ENCODE assay signal across 8 cellular contexts in the genomic region with DNA sequence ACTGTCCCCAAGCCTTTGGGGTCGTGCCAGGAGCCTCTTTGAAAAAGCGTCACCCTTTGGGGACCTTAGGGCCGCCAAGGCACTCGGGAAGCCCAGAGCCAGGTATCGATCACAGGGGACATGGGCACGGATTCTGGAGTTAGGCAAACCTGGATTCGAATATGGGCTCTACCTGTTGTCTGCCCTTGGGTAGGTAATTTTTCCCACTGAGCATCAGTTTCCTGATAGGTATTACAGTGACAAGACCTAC. TPM values are rescaled to one million over a fixed set of nuclear protein-coding genes. Genes with fewer than 3 reads are reported as not detected.
DNase-seq lines count a peak whose midpoint lies in the region; ATAC-seq, FAIRE-seq and TF ChIP-seq lines count a peak whose summit lies in the region.

No MANE protein-coding gene starts in this region.

- peaks cover 17% of the 10 kb centered on the region; the same call in 1 of the 2 replicates for H3K23me2 ChIP-seq in H1 (ENCODE audit: low read depth, low read length)

- no peaks in the 10 kb centered on the region for H3K79me2 ChIP-seq in H1 (ENCODE audit: control insufficient read depth in 1 of 2, insufficient read depth in 2 of 2, low read length in 2 of 2)

- POLR2A ChIA-PET in H1 (lab: Charles Lee; ENCODE audit: partially characterized antibody): interaction anchor here (0.7 to 17.5 kb wide), 12 partner anchors 8 to 134 kb away, joined by 3 to 293 read pairs (median 4); a partner anchor contains a TSS

- 48% methylated on average over 7 of the region's 7 CpGs; no CpG with 5 or more reads in 1 of the 2 experiments for WGBS in H1 (ENCODE audit: extremely low coverage in 1 of 2, insufficient coverage in 1 of 2, insufficient read length in 1 of 2, insufficient replicate concordance in 2 of 2, low coverage in 1 of 2, low lambda C conversion rate in 2 of 2, missing lambda C conversion rate in 1 of 2), 2 experiments

- no peak overlapping the region for H2BK15ac ChIP-seq in H1 (ENCODE audit: low read length)

- peak overlapping the region; percentile 62 for H3K4me3 Mint-ChIP-seq in nephron progenitor cell

- no peak overlapping the region for H2BK5ac ChIP-seq in H1 (ENCODE audit: low read depth, low read length)

- no peak overlapping the region for H3K23ac ChIP-seq in H1 (ENCODE audit: insufficient read length)

- peak overlapping the region; percentile 67 for H3K4me3 ChIP-seq in left ventricle myocardium inferior
- H3K4me3 ChIP-seq in H1 (ENCODE audit: extremely low read depth in 1 of 4, insufficient read depth in 2 of 4, low read depth in 3 of 4, low read length in 4 of 4): peak overlapping the region; percentile 58 to 77 (median 68); a peak in 7 of 8 replicates

- no peak overlapping the region for H2BK20ac ChIP-seq in H1 (ENCODE audit: low read length)

- no peak overlapping the region for H4K91ac ChIP-seq in H1 (replicated peaks; ENCODE audit: insufficient read length, low read length)

- no peak overlapping the region for H2AFZ ChIP-seq in H1 (ENCODE audit: low read length)

- H3K14ac ChIP-seq in H1 (ENCODE audit: insufficient read length): no peak overlapping the region

- H3K36me3 ChIP-seq in left ventricle myocardium inferior (peaks cover 12% of the 10 kb centered on the region), H1 (ENCODE audit: control insufficient read depth in 2 of 4, insufficient read depth in 4 of 4, low read length in 3 of 4) (peaks cover 0 to 11% (median 0%) of the 10 kb centered on the region in 4 experiments; a peak in 3 of 8 replicates)

- no peak for TF ChIP-seq RAD21 in H1 (IDR thresholded peaks at IDR 0.05 in 1 of 2, conservative IDR thresholded peaks at IDR 0.05 in 1 of 2; ENCODE audit: low read depth in 2 of 2, low read length in 2 of 2)

- H4K8ac ChIP-seq in H1 (ENCODE audit: extremely low read depth, insufficient read depth, low read length): peak overlapping the region; percentile 65; the same call in 1 of the 2 replicates

- no peak for ATAC-seq in left ventricle myocardium superior
- no peak for ATAC-seq in HG02610 (IDR thresholded peaks at IDR 0.05; ENCODE audit: unreplicated experiment)

- 0 out of 2 replicates have a peak overlapping the region, but pooled peaks have one; percentile 68 for H2BK12ac ChIP-seq in H1 (ENCODE audit: low read depth, low read length)

- H3K27ac Mint-ChIP-seq in nephron progenitor cell: no peak overlapping the region

- H3K9ac ChIP-seq in H1 (replicated peaks in 1 of 4; ENCODE audit: extremely low read depth in 1 of 4, low read depth in 3 of 4, low read length in 3 of 4): no peak overlapping the region; a peak in 1 of 7 replicates

- no peak overlapping the region for H3K27ac ChIP-seq in left ventricle myocardium inferior (replicated peaks)
- H3K27ac ChIP-seq in H1 (ENCODE audit: low read depth, low read length): no peak overlapping the region

- no peak for TF ChIP-seq POLR2A in H1 (IDR thresholded peaks at IDR 0.05; ENCODE audit: control extremely low read depth in 1 of 2, low read depth in 2 of 2, low read length in 2 of 2)

- H4K5ac ChIP-seq in H1 (ENCODE audit: insufficient read length, low read depth, low read length): no peak overlapping the region

- no peak for FAIRE-seq in H1 (lab: Jason Lieb, UNC)

- intact Hi-C loops in left ventricle myocardium inferior (cut with micrococcal nuclease): no loop called here
- intact Hi-C loops in left ventricle myocardium superior (cut with micrococcal nuclease): no loop called here

- H3K36me3 Mint-ChIP-seq in nephron progenitor cell (ENCODE audit: low read depth): peaks cover 20% of the 10 kb centered on the region

- peak overlapping the region; percentile 90 to 95 for H3K4me2 ChIP-seq in H1 (ENCODE audit: insufficient read depth in 1 of 2, low read depth in 2 of 2, low read length in 2 of 2)

- H3K27me3 ChIP-seq in left ventricle myocardium inferior (ENCODE audit: low read depth): peaks cover 47% of the 10 kb centered on the region
- peaks cover 0 to 15% (median 13%) of the 10 kb centered on the region in 4 experiments; a peak in 6 of 7 replicates for H3K27me3 ChIP-seq in H1 (replicated peaks in 1 of 4; ENCODE audit: control insufficient read depth in 3 of 4, extremely low read depth in 1 of 4, insufficient read depth in 3 of 4, low read length in 3 of 4)

- peak overlapping the region; percentile 87; the same call in 1 of the 2 replicates for H3K18ac ChIP-seq in H1 (ENCODE audit: extremely low read depth, low read length)

- DNase-seq in left ventricle myocardium inferior (no peak), left ventricle myocardium superior (no peak), H1 (ENCODE audit: low read depth in 1 of 2, low spot score in 2 of 2) (no peak), nephron progenitor cell (no peak), glomerular visceral epithelial cell (ENCODE audit: extremely low spot score) (no peak), Kasumi-1 (lab: John Stamatoyannopoulos, UW) (no peak), DMS79 (lab: John Stamatoyannopoulos, UW) (no peak)

- H3K4ac ChIP-seq in H1 (replicated peaks; ENCODE audit: insufficient read length, low read depth, low read length): no peak overlapping the region

- H3K9me3 ChIP-seq in left ventricle myocardium inferior (replicated peaks) (no peaks in the 10 kb centered on the region), H1 (ENCODE audit: insufficient read depth in 2 of 2, low read depth in 1 of 2, low read length in 1 of 2) (no peaks in the 10 kb centered on the region)

- CTCF ChIA-PET in H1 (lab: Charles Lee; ENCODE audit: partially characterized antibody): interaction anchor here (0.6 to 19.7 kb wide), 10 partner anchors 7 to 175 kb away, joined by 3 to 293 read pairs (median 4); a partner anchor contains a TSS

- no peak for TF ChIP-seq EP300 in H1 (IDR thresholded peaks at IDR 0.05; ENCODE audit: borderline replicate concordance in 1 of 2, low read depth in 2 of 2, low read length in 2 of 2)

- H3K56ac ChIP-seq in H1 (replicated peaks; ENCODE audit: insufficient read length, low read depth, low read length): no peak overlapping the region

- H2AK5ac ChIP-seq in H1 (ENCODE audit: low read depth, low read length): no peak overlapping the region

- no peak for TF ChIP-seq CTCF in left ventricle myocardium inferior (IDR thresholded peaks at IDR 0.05; ENCODE audit: borderline replicate concordance)
- no peak for TF ChIP-seq CTCF in H1 (IDR thresholded peaks at IDR 0.05; ENCODE audit: control extremely low read depth in 1 of 3, insufficient read depth in 1 of 3, low read depth in 1 of 3, low read length in 3 of 3)
- no peak for TF ChIP-seq CTCF in nephron progenitor cell (IDR thresholded peaks at IDR 0.05)

- H3K4me1 Mint-ChIP-seq in nephron progenitor cell: peaks cover 11% of the 10 kb centered on the region

- H3K27me3 Mint-ChIP-seq in nephron progenitor cell (ENCODE audit: low read depth, poor library complexity): peaks cover 50% of the 10 kb centered on the region

- H3K9me3 Mint-ChIP-seq in nephron progenitor cell: no peaks in the 10 kb centered on the region

- H4K20me1 ChIP-seq in H1 (replicated peaks in 1 of 2; ENCODE audit: control insufficient read depth in 1 of 2, insufficient read depth in 2 of 2, low read length in 2 of 2): peaks cover 0 to 10% of the 10 kb centered on the region in 2 experiments

- H3K79me1 ChIP-seq in H1 (ENCODE audit: low read depth, low read length): peaks cover 2% of the 10 kb centered on the region; the same call in 1 of the 2 replicates

- no peak overlapping the region for H2BK120ac ChIP-seq in H1 (replicated peaks; ENCODE audit: low read depth, low read length)

- H3K4me1 ChIP-seq in left ventricle myocardium inferior (peaks cover 21% of the 10 kb centered on the region), H1 (replicated peaks in 1 of 4; ENCODE audit: control insufficient read depth in 3 of 4, insufficient read depth in 4 of 4, low read length in 3 of 4) (peaks cover 0 to 15% (median 8%) of the 10 kb centered on the region in 4 experiments; a peak in 6 of 7 replicates)

RNA-seq across cellular contexts. Expression of a gene that starts 9.3 kb away (rescaled TPM):
- total RNA-seq in left ventricle myocardium inferior (2.5 TPM), left ventricle myocardium superior (1.7 TPM)
- total RNA-seq in H1 (2021; fragmentation: NEBNext Ultra II Directional; extraction: Animal tissue kit (Norgen Biotek cat#: 25700)): 10.2 and 11.0 TPM in 2 replicates
- 10.4 and 15.4 TPM in 2 replicates for polyA plus RNA-seq in H1 (2011; rRNA removed)
- 10.0 TPM for polyA plus RNA-seq in H1 (2011; cell fraction: cytosol; rRNA removed)
- polyA plus RNA-seq in H1 (2011; cell fraction: nucleus; rRNA removed): 19.0 TPM
- polyA plus RNA-seq in H1 (2012, experiment 1 of 2): 7.6 to 11.7 TPM (median 9.4 TPM) in 4 replicates
- polyA plus RNA-seq in H1 (2012, experiment 2 of 2): 13.6 TPM
- polyA plus RNA-seq in H1 (2013, experiment 1 of 2): 8.4 TPM
- 8.2 TPM for polyA plus RNA-seq in H1 (2013, experiment 2 of 2)
- 4.3 and 6.1 TPM in 2 replicates for polyA minus RNA-seq in H1 (2011; rRNA and poly(A)+ RNA removed)
- polyA minus RNA-seq in H1 (2011; cell fraction: cytosol; rRNA and poly(A)+ RNA removed): 7.5 TPM
- polyA minus RNA-seq in H1 (2011; cell fraction: nucleus; rRNA and poly(A)+ RNA removed): 5.6 TPM

RNA-seq across cellular contexts. Expression of a gene that starts 9.5 kb away (rescaled TPM):
- total RNA-seq in left ventricle myocardium inferior (104 TPM), left ventricle myocardium superior (93.1 TPM)
- total RNA-seq in H1 (2021; fragmentation: NEBNext Ultra II Directional; extraction: Animal tissue kit (Norgen Biotek cat#: 25700)): 62.9 and 68.1 TPM in 2 replicates
- polyA plus RNA-seq in H1 (2011; rRNA removed): 67.3 and 103 TPM in 2 replicates
- polyA plus RNA-seq in H1 (2011; cell fraction: cytosol; rRNA removed): 61.7 TPM
- polyA plus RNA-seq in H1 (2011; cell fraction: nucleus; rRNA removed): 76.8 TPM
- 33.7 to 59.5 TPM (median 55.7 TPM) in 4 replicates for polyA plus RNA-seq in H1 (2012, experiment 1 of 2)
- 62.7 TPM for polyA plus RNA-seq in H1 (2012, experiment 2 of 2)
- polyA plus RNA-seq in H1 (2013, experiment 1 of 2): 107 TPM
- polyA plus RNA-seq in H1 (2013, experiment 2 of 2): 107 TPM
- 17.3 and 20.9 TPM in 2 replicates for polyA minus RNA-seq in H1 (2011; rRNA and poly(A)+ RNA removed)
- polyA minus RNA-seq in H1 (2011; cell fraction: cytosol; rRNA and poly(A)+ RNA removed): 62.2 TPM
- polyA minus RNA-seq in H1 (2011; cell fraction: nucleus; rRNA and poly(A)+ RNA removed): 38.8 TPM

RNA-seq across cellular contexts. Expression of a gene that starts 18.2 kb away (rescaled TPM):
- total RNA-seq in left ventricle myocardium inferior (208 TPM), left ventricle myocardium superior (190 TPM)
- total RNA-seq in H1 (2021; fragmentation: NEBNext Ultra II Directional; extraction: Animal tissue kit (Norgen Biotek cat#: 25700)): 127 and 135 TPM in 2 replicates
- polyA plus RNA-seq in H1 (2011; rRNA removed): 116 and 205 TPM in 2 replicates
- 171 TPM for polyA plus RNA-seq in H1 (2011; cell fraction: cytosol; rRNA removed)
- polyA plus RNA-seq in H1 (2011; cell fraction: nucleus; rRNA removed): 776 TPM
- polyA plus RNA-seq in H1 (2012, experiment 1 of 2): 105 to 168 TPM (median 164 TPM) in 4 replicates
- 108 TPM for polyA plus RNA-seq in H1 (2012, experiment 2 of 2)
- polyA plus RNA-seq in H1 (2013, experiment 1 of 2): 76.8 TPM
- 67.6 TPM for polyA plus RNA-seq in H1 (2013, experiment 2 of 2)
- polyA minus RNA-seq in H1 (2011; rRNA and poly(A)+ RNA removed): 64.9 and 94.5 TPM in 2 replicates
- polyA minus RNA-seq in H1 (2011; cell fraction: cytosol; rRNA and poly(A)+ RNA removed): 91.4 TPM
- polyA minus RNA-seq in H1 (2011; cell fraction: nucleus; rRNA and poly(A)+ RNA removed): 160 TPM

RNA-seq across cellular contexts. Expression of a gene that starts 19.0 kb away (rescaled TPM):
- total RNA-seq in left ventricle myocardium inferior: 2.4 TPM
- total RNA-seq in left ventricle myocardium superior: 1.5 TPM
- 0.65 and 0.73 TPM in 2 replicates for total RNA-seq in H1 (2021; fragmentation: NEBNext Ultra II Directional; extraction: Animal tissue kit (Norgen Biotek cat#: 25700))
- 2.7 and 4.3 TPM in 2 replicates for polyA plus RNA-seq in H1 (2011; rRNA removed)
- polyA plus RNA-seq in H1 (2011; cell fraction: cytosol; rRNA removed): 3.2 TPM
- 11.1 TPM for polyA plus RNA-seq in H1 (2011; cell fraction: nucleus; rRNA removed)
- polyA plus RNA-seq in H1 (2012, experiment 1 of 2): 0.77 to 3.2 TPM (median 2.1 TPM) in 4 replicates
- 0.54 TPM for polyA plus RNA-seq in H1 (2012, experiment 2 of 2)
- 0.61 TPM for polyA plus RNA-seq in H1 (2013, experiment 1 of 2)
- 0.57 TPM for polyA plus RNA-seq in H1 (2013, experiment 2 of 2)
- 0.22 and 0.41 TPM in 2 replicates for polyA minus RNA-seq in H1 (2011; rRNA and poly(A)+ RNA removed)
- polyA minus RNA-seq in H1 (2011; cell fraction: cytosol; rRNA and poly(A)+ RNA removed): not detected
- 1.1 TPM for polyA minus RNA-seq in H1 (2011; cell fraction: nucleus; rRNA and poly(A)+ RNA removed)

RNA-seq across cellular contexts. Expression of a gene that starts 38.8 kb away (rescaled TPM):
- not detected for total RNA-seq in left ventricle myocardium inferior
- total RNA-seq in left ventricle myocardium superior: not detected
- 0.19 and 0.22 TPM in 2 replicates for total RNA-seq in H1 (2021; fragmentation: NEBNext Ultra II Directional; extraction: Animal tissue kit (Norgen Biotek cat#: 25700))
- polyA plus RNA-seq in H1 (2011; rRNA removed): 0.12 and 0.30 TPM in 2 replicates
- polyA plus RNA-seq in H1 (2011; cell fraction: cytosol; rRNA removed): 0.18 TPM
- polyA plus RNA-seq in H1 (2011; cell fraction: nucleus; rRNA removed): 0.96 TPM
- 0.11 to 0.42 TPM (median 0.36 TPM) in 3 of 4 replicates, not detected in the other for polyA plus RNA-seq in H1 (2012, experiment 1 of 2)
- polyA plus RNA-seq in H1 (2012, experiment 2 of 2): 0.05 TPM
- 0.06 TPM for polyA plus RNA-seq in H1 (2013, experiment 1 of 2)
- polyA plus RNA-seq in H1 (2013, experiment 2 of 2): 0.13 TPM
- polyA minus RNA-seq in H1 (2011; rRNA and poly(A)+ RNA removed): 0.12 and 0.22 TPM in 2 replicates
- polyA minus RNA-seq in H1 (2011; cell fraction: cytosol; rRNA and poly(A)+ RNA removed): not detected
- polyA minus RNA-seq in H1 (2011; cell fraction: nucleus; rRNA and poly(A)+ RNA removed): 0.50 TPM
